Comparison of ENCODE assay signal across 9 cellular contexts in the genomic region with DNA sequence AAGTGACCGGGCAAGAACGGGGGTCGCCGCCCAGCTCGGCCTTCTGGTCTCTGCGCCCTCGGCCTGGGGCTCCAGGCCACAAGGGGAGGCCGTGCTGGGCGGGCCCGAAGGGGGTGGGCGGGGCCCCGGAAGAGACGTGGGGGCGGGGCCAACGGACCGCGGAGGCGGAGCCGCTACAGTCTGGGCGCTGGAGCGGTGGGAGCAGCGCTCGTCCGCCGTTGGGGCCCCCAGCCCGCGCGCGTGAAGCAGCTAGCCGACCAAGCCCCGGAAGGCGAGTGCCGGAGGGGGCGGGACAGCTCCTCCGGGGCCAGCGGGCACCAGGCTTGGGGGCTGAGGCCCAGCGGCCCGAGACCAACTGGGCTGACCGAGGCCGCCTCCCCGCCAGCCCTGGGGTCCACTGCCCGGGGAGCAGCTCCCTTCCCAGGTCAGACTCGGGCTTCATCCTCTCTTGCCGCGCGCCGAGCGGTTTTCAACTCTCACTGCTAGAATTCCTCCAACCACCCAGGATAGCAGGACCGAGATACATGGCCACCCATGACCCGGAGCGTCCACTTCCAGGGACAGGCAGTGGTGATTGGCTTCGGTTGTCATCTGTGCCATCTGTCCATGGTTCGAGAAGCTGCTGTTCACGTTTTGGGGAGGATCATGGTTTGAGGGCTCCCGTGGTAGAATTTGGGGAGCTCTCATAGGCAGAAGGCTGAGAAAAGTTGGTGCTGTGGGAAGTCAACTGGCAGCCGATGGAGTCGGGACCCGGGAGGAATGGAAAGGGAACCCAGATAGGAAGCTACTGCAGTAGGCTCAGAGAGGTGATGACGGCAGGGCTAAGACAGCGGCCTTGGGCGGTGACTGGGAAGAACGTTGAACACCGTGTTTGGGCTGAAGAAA. TPM values are rescaled to one million over a fixed set of nuclear protein-coding genes. Genes with fewer than 3 reads are reported as not detected.
DNase-seq lines count a peak whose midpoint lies in the region; ATAC-seq, FAIRE-seq and TF ChIP-seq lines count a peak whose summit lies in the region.
"Had no signal": no experiment of that assay in that cellular context is flagged by ENCODE, and none has a peak within 500 bp of the region (broad histone marks: within the 10 kb centered on the region; RNA-seq: fewer than 3 reads in every experiment).

No MANE protein-coding gene starts in this region.

- H3K4me1 ChIP-seq in kidney (ENCODE audit: control insufficient read depth in 1 of 2, insufficient read depth in 1 of 2, low read depth in 1 of 2, low read length in 2 of 2), result peaks cover 0 to 3% of the 10 kb centered on the region in 2 donors

- DNase-seq in NCI-H1436 (lab: John Stamatoyannopoulos, UW), result peak; percentile 69
- DNase-seq in NCI-H1436 treated with DMSO at 0.1 percent for 48 hours (lab: John Stamatoyannopoulos, UW), result no peak
- peak; percentile 82 for DNase-seq in NCI-H345 (lab: John Stamatoyannopoulos, UW)
- DNase-seq in activated CD4-positive, alpha-beta T cell treated with anti-CD3 and anti-CD28 coated beads for 1 hour, result peak; percentile 71
- DNase-seq in cerebellar cortex (ENCODE audit: low spot score), result peak; percentile 73
- DNase-seq in kidney, result peak; percentile 95
- peak; percentile 69 to 78 for DNase-seq in stimulated activated CD4-positive, alpha-beta T cell treated with anti-CD3 and anti-CD28 coated beads, Interleukin-15, amount 100 ng/mL, for 1 hour (ENCODE audit: low read depth in 1 of 2, low spot score in 1 of 2)

- ATAC-seq in HG02981 (IDR thresholded peaks at IDR 0.05; ENCODE audit: unreplicated experiment), result peak; percentile 91

- peak overlapping the region; percentile 67 to 80 for H3K9ac ChIP-seq in kidney (ENCODE audit: low read length in 2 of 2)

- TF ChIP-seq CTCF in kidney (IDR thresholded peaks at IDR 0.05; ENCODE audit: borderline replicate concordance, extremely low read depth, insufficient read depth), result no peak

- FAIRE-seq in kidney (lab: Jason Lieb, UNC), result no peak

- no peaks in the 10 kb centered on the region for H3K36me3 ChIP-seq in kidney (ENCODE audit: control insufficient read depth in 1 of 2, insufficient read depth in 2 of 2, low read length in 2 of 2)

- intact Hi-C loops in kidney (cut with DNase I), result no loop called here

- H3K4me3 ChIP-seq in kidney (ENCODE audit: low read length in 2 of 2), result peak overlapping the region; percentile 87 to 91

- no peaks in the 10 kb centered on the region for H3K9me3 ChIP-seq in kidney (ENCODE audit: control insufficient read depth in 1 of 2, low read length in 2 of 2)

- peak overlapping the region; percentile 68 to 79 for H3K27ac ChIP-seq in kidney (ENCODE audit: low read depth in 2 of 2, low read length in 2 of 2)
- H3K27ac ChIP-seq: C4-2B had no signal

RNA-seq across cellular contexts. Expression of a gene that starts 44.6 kb away (rescaled TPM):
- total RNA-seq in kidney, result 44.8 TPM
- polyA plus RNA-seq in kidney (ENCODE audit: insufficient read depth, low read depth, low replicate concordance), result 52.9 TPM

RNA-seq across cellular contexts. Expression of a gene that starts 51.8 kb away (rescaled TPM):
- 71.8 TPM for total RNA-seq in kidney
- polyA plus RNA-seq in kidney (ENCODE audit: insufficient read depth, low read depth, low replicate concordance), result 26.8 TPM
